In genomic region chr1:21099034-21099868, GRCh38 we compare ENCODE assay signal across 16 cellular contexts.
A peak's percentile ranks its signal among the peaks of the same experiment; 100 is the strongest.
DNase-seq lines count a peak whose midpoint lies in the region; ATAC-seq and TF ChIP-seq lines count a peak whose summit lies in the region.
"Had no signal": no experiment of that assay in that cellular context is flagged by ENCODE, and none has a peak within 500 bp of the region (broad histone marks: within the 10 kb centered on the region; RNA-seq: fewer than 3 reads in every experiment).

No MANE protein-coding gene starts in this region.

- no peaks in the 10 kb centered on the region for H3K36me3 ChIP-seq in A673 (ENCODE audit: insufficient read depth, low read length, poor library complexity, severe bottlenecking)
- H3K36me3 ChIP-seq in naive thymus-derived CD4-positive, alpha-beta T cell (ENCODE audit: control insufficient read depth in 2 of 3, insufficient read depth in 3 of 3, low read length in 3 of 3): no peaks in the 10 kb centered on the region
- no peaks in the 10 kb centered on the region for H3K36me3 ChIP-seq in esophagus muscularis mucosa
- peaks cover 17% of the 10 kb centered on the region; the same call in 1 of the 2 replicates for H3K36me3 ChIP-seq in OCI-LY7 (ENCODE audit: insufficient read depth, low read length)
- H3K36me3 ChIP-seq: adrenal gland, colonic mucosa, gastroesophageal sphincter had no signal

- peaks cover 3 to 47% (median 27%) of the 10 kb centered on the region in 5 donors for H3K36me3 Mint-ChIP-seq in naive thymus-derived CD4-positive, alpha-beta T cell

- no peak for TF ChIP-seq CTCF in A673 (conservative IDR thresholded peaks at IDR 0.05; ENCODE audit: low read depth, low read length)
- no peak for TF ChIP-seq CTCF in RWPE1 (conservative IDR thresholded peaks at IDR 0.05; ENCODE audit: low read depth)
- TF ChIP-seq CTCF in esophagus muscularis mucosa (IDR thresholded peaks at IDR 0.05): no peak
- no peak for TF ChIP-seq CTCF in OCI-LY7 (conservative IDR thresholded peaks at IDR 0.05; ENCODE audit: low read length)

- no peak for ATAC-seq in naive thymus-derived CD4-positive, alpha-beta T cell
- ATAC-seq in HG02970 (IDR thresholded peaks at IDR 0.05; ENCODE audit: low FRiP score, unreplicated experiment): no peak
- ATAC-seq: gastroesophageal sphincter, HCT116 had no signal

- no peaks in the 10 kb centered on the region for H3K27me3 Mint-ChIP-seq in naive thymus-derived CD4-positive, alpha-beta T cell

- H3K27me3 ChIP-seq in A673 (replicated peaks; ENCODE audit: insufficient read depth, low read depth, low read length, poor library complexity): no peaks in the 10 kb centered on the region
- H3K27me3 ChIP-seq in naive thymus-derived CD4-positive, alpha-beta T cell (ENCODE audit: control insufficient read depth in 2 of 2, insufficient read depth in 2 of 2, low read length in 2 of 2): no peaks in the 10 kb centered on the region
- no peaks in the 10 kb centered on the region for H3K27me3 ChIP-seq in esophagus muscularis mucosa
- H3K27me3 ChIP-seq: adrenal gland, colonic mucosa, gastroesophageal sphincter had no signal

- no peak for TF ChIP-seq POLR2A in esophagus muscularis mucosa (IDR thresholded peaks at IDR 0.05; ENCODE audit: low read depth)

- POLR2A ChIA-PET in A673 (lab: Charles Lee; ENCODE audit: low non-redundant PET) (no interaction called here), RWPE1 (lab: Yijun Ruan, JAX; ENCODE audit: low non-redundant PET) (no interaction called here), OCI-LY7 (lab: Charles Lee) (no interaction called here)
- POLR2A ChIA-PET in naive thymus-derived CD4-positive, alpha-beta T cell (lab: Charles Lee): no interaction called here

- no peak overlapping the region for H3K4me3 ChIP-seq in A673 (ENCODE audit: low read depth, low read length, poor library complexity, severe bottlenecking)
- no peak overlapping the region for H3K4me3 ChIP-seq in naive thymus-derived CD4-positive, alpha-beta T cell (ENCODE audit: low read length)
- H3K4me3 ChIP-seq in esophagus muscularis mucosa: no peak overlapping the region
- no peak overlapping the region for H3K4me3 ChIP-seq in OCI-LY7 (ENCODE audit: low read depth, low read length, poor library complexity, severe bottlenecking)
- H3K4me3 ChIP-seq: adrenal gland, colonic mucosa, gastroesophageal sphincter, thoracic aorta had no signal

- no peaks in the 10 kb centered on the region for H3K9me3 ChIP-seq in A673 (ENCODE audit: low read depth, low read length, poor library complexity, severe bottlenecking)
- no peaks in the 10 kb centered on the region for H3K9me3 ChIP-seq in naive thymus-derived CD4-positive, alpha-beta T cell (ENCODE audit: control insufficient read depth in 2 of 3, low read length in 3 of 3)
- no peaks in the 10 kb centered on the region for H3K9me3 ChIP-seq in esophagus muscularis mucosa
- no peaks in the 10 kb centered on the region for H3K9me3 ChIP-seq in OCI-LY7 (ENCODE audit: low read length)
- H3K9me3 ChIP-seq: adrenal gland, colonic mucosa, gastroesophageal sphincter, thoracic aorta had no signal

- CTCF ChIA-PET in A673 (lab: Charles Lee): no interaction called here
- CTCF ChIA-PET in RWPE1 (lab: Yijun Ruan, JAX): no interaction called here
- CTCF ChIA-PET in naive thymus-derived CD4-positive, alpha-beta T cell (lab: Charles Lee): no interaction called here
- CTCF ChIA-PET in OCI-LY7 (lab: Charles Lee; ENCODE audit: unreplicated experiment): no interaction called here

- H3K9me3 Mint-ChIP-seq in naive thymus-derived CD4-positive, alpha-beta T cell: peaks cover 0 to 3% (median 0%) of the 10 kb centered on the region in 11 donors

- H3K4me1 Mint-ChIP-seq in naive thymus-derived CD4-positive, alpha-beta T cell: peaks cover 0 to 3% (median 0%) of the 10 kb centered on the region in 7 donors

- H2AFZ ChIP-seq in OCI-LY7 (ENCODE audit: low read length): no peak overlapping the region

- H3K9me2 ChIP-seq in OCI-LY7 (ENCODE audit: insufficient read depth, low read length): no peaks in the 10 kb centered on the region

- no peaks in the 10 kb centered on the region for H4K20me1 ChIP-seq in OCI-LY7 (ENCODE audit: insufficient read depth, low read length)

- DNase-seq in A673 (ENCODE audit: low spot score) (no peak), HCEC 1CT (peak; percentile 84), RWPE1 (ENCODE audit: low spot score) (peak; percentile 14), fibroblast of gingiva (ENCODE audit: low read depth) (peak; percentile 48), esophagus muscularis mucosa (ENCODE audit: extremely low spot score) (no peak), OCI-LY7 (ENCODE audit: low spot score) (no peak)
- DNase-seq in naive thymus-derived CD4-positive, alpha-beta T cell: no peak
- DNase-seq: activated CD4-positive, alpha-beta T cell treated with anti-CD3 and anti-CD28 coated beads for 1 hour; adrenal gland; colonic mucosa; NCI-H2171 treated with DMSO at 0.1 percent for 48 hours; NK-92 treated with Interleukin-12 subunit alpha and Interleukin-12 subunit beta, amount 100 ng/mL, for 24 hours had no signal

- no peak overlapping the region for H3K4me2 ChIP-seq in OCI-LY7 (ENCODE audit: low read length)

- 84% methylated on average over 2 of the region's 2 CpGs for WGBS in esophagus muscularis mucosa

- no peak for TF ChIP-seq EP300 in esophagus muscularis mucosa (IDR thresholded peaks at IDR 0.05)

- H3K27ac ChIP-seq in A673 (ENCODE audit: low read depth, low read length, poor library complexity, severe bottlenecking) (peak overlapping the region; percentile 64), RWPE1 (no peak overlapping the region), esophagus muscularis mucosa (replicated peaks in 1 of 4) (no peak overlapping the region), OCI-LY7 (ENCODE audit: low read depth, low read length, poor library complexity, severe bottlenecking) (no peak overlapping the region)
- H3K27ac ChIP-seq in naive thymus-derived CD4-positive, alpha-beta T cell (ENCODE audit: low read depth, low read length): no peak overlapping the region
- H3K27ac ChIP-seq: adrenal gland, colonic mucosa, gastroesophageal sphincter, thoracic aorta had no signal

- H3K4me1 ChIP-seq in A673 (ENCODE audit: insufficient read depth, low read length, poor library complexity, severe bottlenecking): peaks cover 27% of the 10 kb centered on the region
- no peaks in the 10 kb centered on the region for H3K4me1 ChIP-seq in naive thymus-derived CD4-positive, alpha-beta T cell (ENCODE audit: control insufficient read depth in 2 of 2, insufficient read depth in 2 of 2, low read length in 2 of 2)
- H3K4me1 ChIP-seq in esophagus muscularis mucosa: peaks cover 0 to 6% (median 1%) of the 10 kb centered on the region in 4 donors
- H3K4me1 ChIP-seq in OCI-LY7 (ENCODE audit: insufficient read depth, low read length, poor library complexity, severe bottlenecking): no peaks in the 10 kb centered on the region
- H3K4me1 ChIP-seq: colonic mucosa, gastroesophageal sphincter had no signal

- BruUV-seq in A673 (replicated peaks; lab: Mats Ljungman, UMichigan) (no TSS peak), OCI-LY7 (replicated peaks; lab: Mats Ljungman, UMichigan) (no TSS peak)

- no peaks in the 10 kb centered on the region for H3K79me2 ChIP-seq in OCI-LY7 (ENCODE audit: insufficient read depth, low read depth, low read length)

- no peak overlapping the region for H3K27ac Mint-ChIP-seq in naive thymus-derived CD4-positive, alpha-beta T cell

- no peak overlapping the region for H3K4me3 Mint-ChIP-seq in naive thymus-derived CD4-positive, alpha-beta T cell

- intact Hi-C loops in A673 (cut with micrococcal nuclease; ENCODE audit: unreplicated experiment): no loop called here
- intact Hi-C loops in naive thymus-derived CD4-positive, alpha-beta T cell (cut with micrococcal nuclease): no loop called here
- intact Hi-C loops in esophagus muscularis mucosa (cut with DNase I): no loop called here
- intact Hi-C loops in OCI-LY7 (cut with micrococcal nuclease; ENCODE audit: unreplicated experiment): no loop called here

Comparison
In these comparisons a context has a peak if more than half of its experiments do, and no peak if none do; other contexts are left out.
1. DNase-seq: peak in HCEC 1CT (single experiment), RWPE1 (single experiment) and fibroblast of gingiva (single experiment); none in A673 (single experiment), naive thymus-derived CD4-positive, alpha-beta T cell (0 of 9), esophagus muscularis mucosa (single experiment) and OCI-LY7 (single experiment).